Comparison of ENCODE assay signal across 29 cellular contexts in the genomic region with DNA sequence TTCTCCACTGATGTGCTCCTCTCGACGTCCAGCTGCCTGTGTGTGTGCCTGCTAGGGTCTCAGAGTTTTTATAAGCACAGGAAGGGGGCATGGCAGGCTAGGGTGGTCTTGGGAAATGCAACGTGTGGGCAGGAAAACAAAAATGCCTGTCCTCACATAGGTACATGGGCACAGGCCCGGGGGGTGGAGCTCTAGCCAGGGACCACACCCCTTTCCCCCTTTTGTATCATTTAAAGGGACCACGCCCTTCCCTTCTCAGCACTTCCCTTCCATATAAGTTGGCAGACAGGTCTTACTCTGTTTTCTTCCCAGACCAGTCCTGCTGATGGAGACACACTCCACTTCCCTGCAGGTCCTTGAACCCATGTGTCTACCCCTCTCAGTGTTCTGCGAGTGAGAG.
"Had no signal": no experiment of that assay in that cellular context is flagged by ENCODE, and none has a peak within 500 bp of the region (broad histone marks: within the 10 kb centered on the region; RNA-seq: fewer than 3 reads in every experiment).

No MANE protein-coding gene starts in this region.

- H3K9me3 ChIP-seq: adrenal gland, body of pancreas, breast epithelium had no signal

- H3K27me3 ChIP-seq: adrenal gland, body of pancreas, brain microvascular endothelial cell, breast epithelium had no signal

- H3K4me3 ChIP-seq: adrenal gland, body of pancreas, breast epithelium had no signal

- DNase-seq: activated B cell treated with CpG ODN at 0.5 μM for 24 hours; activated CD4-positive, alpha-beta memory T cell treated with anti-CD3 and anti-CD28 coated beads for 36 hours; activated CD4-positive, alpha-beta T cell treated with anti-CD3 and anti-CD28 coated beads for 4 hours; activated CD4-positive, alpha-beta T cell treated with anti-CD3 and anti-CD28 coated beads, Interleukin-2, amount 10 ng/mL, durations not matched to agents 24 days and 14 days; activated CD4-positive, alpha-beta T cell treated with anti-CD3 and anti-CD28 coated beads, Interleukin-2, amount 50 U/mL, for 1 hour; activated CD4-positive, alpha-beta T cell treated with anti-CD3 and anti-CD28 coated beads, Interleukin-2, amount 50 U/mL, for 4 hours; activated CD4-positive, CD25-positive, alpha-beta regulatory T cell treated with anti-CD3 and anti-CD28 coated beads, Interleukin-2, amount 50 U/mL, for 72 hours; activated CD8-positive, alpha-beta memory T cell treated with anti-CD3 and anti-CD28 coated beads, Interleukin-2, amount 50 U/mL, for 4 hours; activated CD8-positive, alpha-beta T cell treated with anti-CD3 and anti-CD28 coated beads for 36 hours; activated effector memory CD4-positive, alpha-beta T cell treated with anti-CD3 and anti-CD28 coated beads, Interleukin-2, amount 50 U/mL, for 16 hours; activated gamma-delta T cell treated with Interleukin-2 at 50 U/mL for 16 hours; activated naive CD4-positive, alpha-beta T cell; activated naive CD4-positive, alpha-beta T cell treated with anti-CD3 and anti-CD28 coated beads for 36 hours; activated naive CD4-positive, alpha-beta T cell treated with anti-CD3 and anti-CD28 coated beads, Interleukin-2, amount 50 U/mL, for 16 hours; activated naive CD8-positive, alpha-beta T cell treated with anti-CD3 and anti-CD28 coated beads for 36 hours; activated T-cell treated with anti-CD3 and anti-CD28 coated beads for 4 hours; activated T-cell treated with anti-CD3 and anti-CD28 coated beads, Interleukin-2, amount 50 U/mL, for 1 hour; activated T-cell treated with anti-CD3 and anti-CD28 coated beads, Interleukin-2, amount 50 U/mL, for 4 hours; activated T-cell treated with anti-CD3 and anti-CD28 coated beads, Interleukin-2, amount 50 U/mL, for 72 hours; adrenal gland; amniotic stem cell; aorta; body of pancreas; brain microvascular endothelial cell; central memory CD4-positive, alpha-beta T cell; T-helper 2 cell; T-helper 9 cell had no signal

- H3K27ac ChIP-seq: adrenal gland, body of pancreas, brain microvascular endothelial cell, breast epithelium, VCaP had no signal

- H3K36me3 ChIP-seq: adrenal gland, brain microvascular endothelial cell, breast epithelium had no signal
